ENCODE assay signal across 10 cellular contexts in the genomic region with DNA sequence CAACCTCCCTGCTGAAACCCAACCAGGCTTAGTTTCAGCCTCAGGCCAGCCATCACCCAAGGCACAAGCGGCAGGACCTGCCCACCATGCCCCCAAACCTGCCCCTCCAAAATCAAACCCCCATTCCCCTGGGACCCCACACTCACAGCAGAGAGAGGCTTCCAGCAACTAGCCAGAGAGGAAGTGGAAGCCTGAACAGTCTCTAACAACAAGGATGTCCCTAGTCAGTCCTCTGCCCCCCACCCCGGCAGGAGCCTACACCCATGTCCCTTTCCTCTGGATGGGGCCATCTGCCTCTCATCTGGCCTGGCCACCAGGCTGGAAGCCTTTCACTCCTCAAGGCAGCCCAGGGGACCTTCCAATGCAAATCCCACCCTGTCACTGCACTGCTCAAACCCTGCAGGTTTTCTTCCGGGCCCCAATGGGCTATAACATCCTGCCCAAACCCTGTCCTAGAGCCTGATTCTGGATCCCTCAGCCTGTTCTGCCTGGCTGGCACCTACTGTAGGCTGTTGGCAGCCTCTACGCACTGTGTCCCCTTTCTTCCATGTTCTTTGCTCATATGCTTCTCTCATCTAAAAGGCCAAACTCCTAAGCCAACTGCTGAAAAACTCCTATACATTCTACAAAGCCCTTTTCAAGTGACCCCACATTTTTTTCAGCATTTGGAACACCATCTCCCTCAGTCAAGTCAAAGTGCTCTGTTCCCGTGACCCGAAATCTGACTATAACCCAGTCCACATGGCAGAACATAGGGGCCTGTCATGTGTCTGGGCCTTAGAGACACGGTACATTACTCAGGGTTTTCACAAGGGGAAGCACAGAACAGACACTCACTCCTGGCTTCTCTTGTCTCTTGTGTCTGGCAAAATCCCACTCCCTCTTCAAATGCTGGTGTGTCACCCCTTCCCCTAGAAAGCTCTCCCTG.
DNase-seq lines count a peak whose midpoint lies in the region; ATAC-seq, FAIRE-seq and TF ChIP-seq lines count a peak whose summit lies in the region.
"Had no signal": no experiment of that assay in that cellular context is flagged by ENCODE, and none has a peak within 500 bp of the region (broad histone marks: within the 10 kb centered on the region; RNA-seq: fewer than 3 reads in every experiment).

No MANE protein-coding gene starts in this region.

- no TSS peak for BruUV-seq in HepG2 (replicated peaks; lab: Mats Ljungman, UMichigan)

- H4K20me1 ChIP-seq in HepG2 (ENCODE audit: insufficient read depth, low read length): peaks cover 10% of the 10 kb centered on the region

- H3K27me3 Mint-ChIP-seq in HFFc6 (ENCODE audit: insufficient read depth): no peaks in the 10 kb centered on the region; the same call in 1 of the 2 replicates
- H3K27me3 Mint-ChIP-seq in activated naive CD4-positive, alpha-beta T cell treated with anti-CD3 and anti-CD28 coated beads for 36 hours (ENCODE audit: low read depth): no peaks in the 10 kb centered on the region
- H3K27me3 Mint-ChIP-seq: stimulated activated naive CD8-positive, alpha-beta T cell treated with anti-CD3 and anti-CD28 coated beads, Interleukin-15, Interleukin-2, amounts not matched to agents 100 ng/mL and 50 ng/mL, for 24 hours had no signal

- H3K4me1 ChIP-seq in HepG2 (ENCODE audit: insufficient read depth, low read length) (peaks cover 10% of the 10 kb centered on the region), stomach smooth muscle (ENCODE audit: control insufficient read depth, insufficient read depth, low read length) (peaks cover 35% of the 10 kb centered on the region), small intestine (ENCODE audit: control insufficient read depth in 2 of 2, insufficient read depth in 1 of 2, low read depth in 1 of 2, low read length in 1 of 2) (peaks cover 0 to 10% of the 10 kb centered on the region in 2 donors)

- H3K27ac ChIP-seq in cingulate gyrus (ENCODE audit: low read depth, low read length) (peak overlapping the region; percentile 80), HepG2 (ENCODE audit: extremely low read length, insufficient read depth, low read length) (no peak overlapping the region), stomach smooth muscle (ENCODE audit: low read length) (peak overlapping the region; percentile 60), small intestine (ENCODE audit: low read depth in 1 of 2, low read length in 1 of 2) (peak overlapping the region in 1 of 2 donors; percentile 65)

- peaks cover 5% of the 10 kb centered on the region; the same call in 1 of the 2 replicates for H3K36me3 Mint-ChIP-seq in HFFc6 (ENCODE audit: low read depth)
- no peaks in the 10 kb centered on the region for H3K36me3 Mint-ChIP-seq in activated naive CD4-positive, alpha-beta T cell treated with anti-CD3 and anti-CD28 coated beads for 36 hours (ENCODE audit: low read depth)

- H3K4me2 ChIP-seq in HepG2 (ENCODE audit: low read depth, low read length): no peak overlapping the region

- no peak for TF ChIP-seq POLR2A in HepG2 (IDR thresholded peaks at IDR 0.05; ENCODE audit: insufficient read depth in 1 of 2, low read depth in 2 of 2, low read length in 2 of 2)

- no peaks in the 10 kb centered on the region for H3K79me2 ChIP-seq in HepG2 (ENCODE audit: insufficient read depth, low read length)

- no peak overlapping the region for H3K4me3 ChIP-seq in HepG2 (replicated peaks in 1 of 3; ENCODE audit: insufficient read depth in 1 of 3, low read depth in 2 of 3, low read length in 3 of 3)
- H3K4me3 ChIP-seq in stomach smooth muscle (ENCODE audit: low read length in 2 of 2): peak overlapping the region in 1 of 2 donors; percentile 64
- H3K4me3 ChIP-seq in small intestine (ENCODE audit: low read depth in 1 of 2, low read length in 2 of 2): no peak overlapping the region

- in situ Hi-C loops in HepG2 (cut with HindIII; ENCODE audit: extremely low pct_ligation_motif_present, low pct_unique_long_range_greater_than_20kb): no loop called here

- FAIRE-seq in HepG2 (lab: Jason Lieb, UNC) (no peak), small intestine (lab: Jason Lieb, UNC) (no peak)

- TF ChIP-seq CTCF in HFFc6 (IDR thresholded peaks at IDR 0.05): no peak
- no peak for TF ChIP-seq CTCF in HepG2 (CRISPR knock-in tag; IDR thresholded peaks at IDR 0.05)

- DNase-seq in HFFc6 (no peak), HepG2 (ENCODE audit: low spot score) (no peak), small intestine (no peak)
- DNase-seq in activated naive CD4-positive, alpha-beta T cell treated with anti-CD3 and anti-CD28 coated beads for 36 hours: no peak
- DNase-seq: effector memory CD4-positive, alpha-beta T cell had no signal

- intact Hi-C loops in HepG2 (cut with micrococcal nuclease; ENCODE audit: unreplicated experiment): no loop called here
- intact Hi-C loops in activated naive CD4-positive, alpha-beta T cell treated with anti-CD3 and anti-CD28 coated beads for 36 hours (cut with micrococcal nuclease): no loop called here

- CTCF ChIA-PET in HepG2 (lab: Yijun Ruan, JAX; ENCODE audit: low intra/inter-chr PET ratio, low total read pairs): no interaction called here
- CTCF ChIA-PET in activated naive CD4-positive, alpha-beta T cell treated with anti-CD3 and anti-CD28 coated beads for 36 hours (lab: Charles Lee): no interaction called here

- H3K9me3 Mint-ChIP-seq in HFFc6: no peaks in the 10 kb centered on the region
- H3K9me3 Mint-ChIP-seq in activated naive CD4-positive, alpha-beta T cell treated with anti-CD3 and anti-CD28 coated beads for 36 hours: no peaks in the 10 kb centered on the region
- H3K9me3 Mint-ChIP-seq: stimulated activated naive CD8-positive, alpha-beta T cell treated with anti-CD3 and anti-CD28 coated beads, Interleukin-15, Interleukin-2, amounts not matched to agents 100 ng/mL and 50 ng/mL, for 24 hours had no signal

- H3K36me3 ChIP-seq in HepG2 (replicated peaks in 1 of 2; ENCODE audit: control insufficient read depth in 1 of 2, insufficient read depth in 2 of 2, low read length in 2 of 2): peaks cover 37 to 78% of the 10 kb centered on the region in 2 experiments
- H3K36me3 ChIP-seq in stomach smooth muscle (ENCODE audit: control insufficient read depth in 2 of 2, insufficient read depth in 2 of 2, low read length in 2 of 2): no peaks in the 10 kb centered on the region
- H3K36me3 ChIP-seq in small intestine (ENCODE audit: control insufficient read depth in 2 of 2, insufficient read depth in 2 of 2, low read length in 2 of 2): peaks cover 0 to 2% of the 10 kb centered on the region in 2 donors

- no peak for TF ChIP-seq RAD21 in HepG2 (CRISPR knock-in tag; IDR thresholded peaks at IDR 0.05)

- peak overlapping the region; percentile 85 for H3K4me3 Mint-ChIP-seq in HFFc6
- no peak overlapping the region for H3K4me3 Mint-ChIP-seq in activated naive CD4-positive, alpha-beta T cell treated with anti-CD3 and anti-CD28 coated beads for 36 hours
- H3K4me3 Mint-ChIP-seq: stimulated activated naive CD8-positive, alpha-beta T cell treated with anti-CD3 and anti-CD28 coated beads, Interleukin-15, Interleukin-2, amounts not matched to agents 100 ng/mL and 50 ng/mL, for 24 hours had no signal

- ATAC-seq in HepG2 (no peak; the same call in 2 of the 3 replicates), HG03354 (IDR thresholded peaks at IDR 0.05; ENCODE audit: poor library complexity, severe bottlenecking, unreplicated experiment) (no peak), HG03108 (IDR thresholded peaks at IDR 0.05; ENCODE audit: unreplicated experiment) (no peak)

- H3K9me3 ChIP-seq in HepG2 (ENCODE audit: low read length): no peaks in the 10 kb centered on the region
- H3K9me3 ChIP-seq in stomach smooth muscle (ENCODE audit: control insufficient read depth in 2 of 2, low read length in 2 of 2): no peaks in the 10 kb centered on the region
- H3K9me3 ChIP-seq in small intestine (ENCODE audit: control insufficient read depth, low read depth): no peaks in the 10 kb centered on the region

- H3K27me3 ChIP-seq in HepG2 (ENCODE audit: control insufficient read depth in 1 of 2, insufficient read depth in 2 of 2, low read length in 2 of 2) (no peaks in the 10 kb centered on the region), stomach smooth muscle (ENCODE audit: control insufficient read depth in 1 of 2, insufficient read depth in 2 of 2, low read length in 2 of 2) (no peaks in the 10 kb centered on the region), small intestine (ENCODE audit: control insufficient read depth in 2 of 2, insufficient read depth in 2 of 2, low read length in 2 of 2) (no peaks in the 10 kb centered on the region)

- WGBS in HepG2 (ENCODE audit: low lambda C conversion rate): over 99% methylated on average over 7 of the region's 7 CpGs
- 71 to 78% (median 73%) methylated on average over 7 of the region's 7 CpGs for WGBS in small intestine, 3 donors

- POLR2A ChIA-PET in HepG2 (lab: Yijun Ruan, JAX): interaction anchor here (1.2 kb wide), 1 partner anchor 812 kb away, joined by 3 read pairs; no protein-coding TSS in a partner anchor

- H2AFZ ChIP-seq in HepG2 (ENCODE audit: low read length): no peak overlapping the region

- TF ChIP-seq EP300 in HepG2 (IDR thresholded peaks at IDR 0.05; ENCODE audit: low read depth in 2 of 2, low read length in 2 of 2) (no peak), HepG2 (CRISPR knock-in tag; IDR thresholded peaks at IDR 0.05; ENCODE audit: borderline replicate concordance) (no peak)

- peak overlapping the region; percentile 89 for H3K27ac Mint-ChIP-seq in HFFc6
- no peak overlapping the region for H3K27ac Mint-ChIP-seq in activated naive CD4-positive, alpha-beta T cell treated with anti-CD3 and anti-CD28 coated beads for 36 hours
- H3K27ac Mint-ChIP-seq: stimulated activated naive CD8-positive, alpha-beta T cell treated with anti-CD3 and anti-CD28 coated beads, Interleukin-15, Interleukin-2, amounts not matched to agents 100 ng/mL and 50 ng/mL, for 24 hours had no signal

- no peak overlapping the region for H3K9ac ChIP-seq in HepG2 (ENCODE audit: insufficient read depth, low read depth, low read length)
- peak overlapping the region in 1 of 2 donors; percentile 47 for H3K9ac ChIP-seq in stomach smooth muscle (ENCODE audit: low read length in 2 of 2)

- peaks cover 67% of the 10 kb centered on the region for H3K4me1 Mint-ChIP-seq in HFFc6 (ENCODE audit: low read depth)
- H3K4me1 Mint-ChIP-seq in activated naive CD4-positive, alpha-beta T cell treated with anti-CD3 and anti-CD28 coated beads for 36 hours (ENCODE audit: low read depth): no peaks in the 10 kb centered on the region

TF ChIP-seq in HepG2, 621 proteins besides CTCF, POLR2A, EP300 and RAD21:
- TF ChIP-seq KDM2A (CRISPR knock-in tag; IDR thresholded peaks at IDR 0.05; ENCODE audit: borderline replicate concordance, low read depth): no peak
- TF ChIP-seq RBM22 (optimal IDR thresholded peaks at IDR 0.05; ENCODE audit: low read length): peak; percentile 70
